In the genomic region with DNA sequence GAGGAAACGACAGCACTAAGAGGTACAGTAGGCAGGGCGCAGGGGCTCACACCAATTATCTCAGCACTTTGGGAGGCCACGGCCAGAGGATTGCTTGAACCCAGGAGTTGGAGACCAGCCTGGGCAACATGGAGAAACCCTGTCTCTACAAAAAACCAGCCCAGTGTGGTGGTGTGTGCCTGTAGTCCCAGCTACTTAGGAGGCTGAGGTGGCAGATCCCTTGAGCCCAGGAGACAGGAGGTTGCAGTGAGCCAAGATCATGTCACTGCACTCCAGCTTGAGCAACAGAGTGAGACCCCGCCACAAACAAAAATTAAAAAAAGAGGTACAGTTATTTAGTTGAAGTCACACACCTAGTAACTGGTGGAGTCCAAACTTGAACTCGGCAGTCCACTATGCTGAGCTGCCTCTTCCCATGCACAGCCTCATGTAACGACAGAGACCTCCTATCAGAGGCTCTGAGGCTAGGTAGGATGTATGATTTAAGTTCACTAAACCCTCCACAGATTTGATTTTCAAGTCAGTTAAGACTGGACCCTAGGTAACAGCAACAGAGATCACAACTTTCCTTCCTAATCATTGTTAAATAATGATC, we compare ENCODE assay signal across 1 cellular context.
TF ChIP-seq lines count a peak whose summit lies in the region.

No MANE protein-coding gene starts in this region.

TF ChIP-seq in WTC11, 78 proteins besides CTCF, POLR2A, EP300 and RAD21 (continued from another document):
- TF ChIP-seq, protein P1, sequence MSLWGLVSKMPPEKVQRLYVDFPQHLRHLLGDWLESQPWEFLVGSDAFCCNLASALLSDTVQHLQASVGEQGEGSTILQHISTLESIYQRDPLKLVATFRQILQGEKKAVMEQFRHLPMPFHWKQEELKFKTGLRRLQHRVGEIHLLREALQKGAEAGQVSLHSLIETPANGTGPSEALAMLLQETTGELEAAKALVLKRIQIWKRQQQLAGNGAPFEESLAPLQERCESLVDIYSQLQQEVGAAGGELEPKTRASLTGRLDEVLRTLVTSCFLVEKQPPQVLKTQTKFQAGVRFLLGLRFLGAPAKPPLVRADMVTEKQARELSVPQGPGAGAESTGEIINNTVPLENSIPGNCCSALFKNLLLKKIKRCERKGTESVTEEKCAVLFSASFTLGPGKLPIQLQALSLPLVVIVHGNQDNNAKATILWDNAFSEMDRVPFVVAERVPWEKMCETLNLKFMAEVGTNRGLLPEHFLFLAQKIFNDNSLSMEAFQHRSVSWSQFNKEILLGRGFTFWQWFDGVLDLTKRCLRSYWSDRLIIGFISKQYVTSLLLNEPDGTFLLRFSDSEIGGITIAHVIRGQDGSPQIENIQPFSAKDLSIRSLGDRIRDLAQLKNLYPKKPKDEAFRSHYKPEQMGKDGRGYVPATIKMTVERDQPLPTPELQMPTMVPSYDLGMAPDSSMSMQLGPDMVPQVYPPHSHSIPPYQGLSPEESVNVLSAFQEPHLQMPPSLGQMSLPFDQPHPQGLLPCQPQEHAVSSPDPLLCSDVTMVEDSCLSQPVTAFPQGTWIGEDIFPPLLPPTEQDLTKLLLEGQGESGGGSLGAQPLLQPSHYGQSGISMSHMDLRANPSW (CRISPR knock-in tag; conservative IDR thresholded peaks at IDR 0.05; ENCODE audit: low read depth) = no peak
- TF ChIP-seq, protein P2, sequence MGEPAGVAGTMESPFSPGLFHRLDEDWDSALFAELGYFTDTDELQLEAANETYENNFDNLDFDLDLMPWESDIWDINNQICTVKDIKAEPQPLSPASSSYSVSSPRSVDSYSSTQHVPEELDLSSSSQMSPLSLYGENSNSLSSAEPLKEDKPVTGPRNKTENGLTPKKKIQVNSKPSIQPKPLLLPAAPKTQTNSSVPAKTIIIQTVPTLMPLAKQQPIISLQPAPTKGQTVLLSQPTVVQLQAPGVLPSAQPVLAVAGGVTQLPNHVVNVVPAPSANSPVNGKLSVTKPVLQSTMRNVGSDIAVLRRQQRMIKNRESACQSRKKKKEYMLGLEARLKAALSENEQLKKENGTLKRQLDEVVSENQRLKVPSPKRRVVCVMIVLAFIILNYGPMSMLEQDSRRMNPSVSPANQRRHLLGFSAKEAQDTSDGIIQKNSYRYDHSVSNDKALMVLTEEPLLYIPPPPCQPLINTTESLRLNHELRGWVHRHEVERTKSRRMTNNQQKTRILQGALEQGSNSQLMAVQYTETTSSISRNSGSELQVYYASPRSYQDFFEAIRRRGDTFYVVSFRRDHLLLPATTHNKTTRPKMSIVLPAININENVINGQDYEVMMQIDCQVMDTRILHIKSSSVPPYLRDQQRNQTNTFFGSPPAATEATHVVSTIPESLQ (CRISPR knock-in tag; IDR thresholded peaks at IDR 0.05) = no peak
- TF ChIP-seq GRHL2 (CRISPR knock-in tag; IDR thresholded peaks at IDR 0.05; ENCODE audit: insufficient replicate concordance, severe bottlenecking) = no peak
- TF ChIP-seq, protein P3, sequence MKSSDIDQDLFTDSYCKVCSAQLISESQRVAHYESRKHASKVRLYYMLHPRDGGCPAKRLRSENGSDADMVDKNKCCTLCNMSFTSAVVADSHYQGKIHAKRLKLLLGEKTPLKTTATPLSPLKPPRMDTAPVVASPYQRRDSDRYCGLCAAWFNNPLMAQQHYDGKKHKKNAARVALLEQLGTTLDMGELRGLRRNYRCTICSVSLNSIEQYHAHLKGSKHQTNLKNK (CRISPR knock-in tag; IDR thresholded peaks at IDR 0.05) = no peak
- TF ChIP-seq, protein P4, sequence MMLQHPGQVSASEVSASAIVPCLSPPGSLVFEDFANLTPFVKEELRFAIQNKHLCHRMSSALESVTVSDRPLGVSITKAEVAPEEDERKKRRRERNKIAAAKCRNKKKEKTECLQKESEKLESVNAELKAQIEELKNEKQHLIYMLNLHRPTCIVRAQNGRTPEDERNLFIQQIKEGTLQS (CRISPR knock-in tag; conservative IDR thresholded peaks at IDR 0.05) = no peak
- TF ChIP-seq, protein P5, sequence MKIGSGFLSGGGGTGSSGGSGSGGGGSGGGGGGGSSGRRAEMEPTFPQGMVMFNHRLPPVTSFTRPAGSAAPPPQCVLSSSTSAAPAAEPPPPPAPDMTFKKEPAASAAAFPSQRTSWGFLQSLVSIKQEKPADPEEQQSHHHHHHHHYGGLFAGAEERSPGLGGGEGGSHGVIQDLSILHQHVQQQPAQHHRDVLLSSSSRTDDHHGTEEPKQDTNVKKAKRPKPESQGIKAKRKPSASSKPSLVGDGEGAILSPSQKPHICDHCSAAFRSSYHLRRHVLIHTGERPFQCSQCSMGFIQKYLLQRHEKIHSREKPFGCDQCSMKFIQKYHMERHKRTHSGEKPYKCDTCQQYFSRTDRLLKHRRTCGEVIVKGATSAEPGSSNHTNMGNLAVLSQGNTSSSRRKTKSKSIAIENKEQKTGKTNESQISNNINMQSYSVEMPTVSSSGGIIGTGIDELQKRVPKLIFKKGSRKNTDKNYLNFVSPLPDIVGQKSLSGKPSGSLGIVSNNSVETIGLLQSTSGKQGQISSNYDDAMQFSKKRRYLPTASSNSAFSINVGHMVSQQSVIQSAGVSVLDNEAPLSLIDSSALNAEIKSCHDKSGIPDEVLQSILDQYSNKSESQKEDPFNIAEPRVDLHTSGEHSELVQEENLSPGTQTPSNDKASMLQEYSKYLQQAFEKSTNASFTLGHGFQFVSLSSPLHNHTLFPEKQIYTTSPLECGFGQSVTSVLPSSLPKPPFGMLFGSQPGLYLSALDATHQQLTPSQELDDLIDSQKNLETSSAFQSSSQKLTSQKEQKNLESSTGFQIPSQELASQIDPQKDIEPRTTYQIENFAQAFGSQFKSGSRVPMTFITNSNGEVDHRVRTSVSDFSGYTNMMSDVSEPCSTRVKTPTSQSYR (CRISPR knock-in tag; IDR thresholded peaks at IDR 0.05) = no peak
- TF ChIP-seq ATF1 (CRISPR knock-in tag; IDR thresholded peaks at IDR 0.05) = no peak
